ENCODE assay signal across 1 cellular context in genomic region chr1:10032590-10033358, GRCh38.
TF ChIP-seq lines count a peak whose summit lies in the region.

UBE4B (plus strand) TSS chr1:10032958; CDS start chr1:10033671, 713 bp downstream.

TF ChIP-seq in HEK293, 187 proteins besides CTCF, POLR2A, EP300 and RAD21 (continued from another document and continues in another):
- TF ChIP-seq PRDM10 (tag by site-specific recombination; IDR thresholded peaks at IDR 0.05) (peak; percentile 70), BCL11A (tag by site-specific recombination; IDR thresholded peaks at IDR 0.05; ENCODE audit: low read depth) (peak; percentile 28; the same call in 1 of the 2 replicates), ZNF335 (tag by site-specific recombination; conservative IDR thresholded peaks at IDR 0.05) (peak; percentile 95), ZNF777 (tag by site-specific recombination; IDR thresholded peaks at IDR 0.05; ENCODE audit: borderline replicate concordance) (no peak), ZBTB48 (tag by site-specific recombination; IDR thresholded peaks at IDR 0.05) (peak; percentile 35; the same call in 1 of the 2 replicates), ZNF501 (tag by site-specific recombination; IDR thresholded peaks at IDR 0.05) (peak; percentile 86), ZNF398 (tag by site-specific recombination; IDR thresholded peaks at IDR 0.05) (peak; percentile 99), SP3 (tag by site-specific recombination; IDR thresholded peaks at IDR 0.05) (peak; percentile 88), SP2 (tag by site-specific recombination; IDR thresholded peaks at IDR 0.05) (peak; percentile 93), KLF7 (tag by site-specific recombination; IDR thresholded peaks at IDR 0.05; ENCODE audit: borderline replicate concordance) (0 out of 2 replicates have a peak, but pooled peaks have one; percentile 19), ZNF645 (tag by site-specific recombination; IDR thresholded peaks at IDR 0.05) (no peak), ZSCAN23 (tag by site-specific recombination; IDR thresholded peaks at IDR 0.05) (0 out of 2 replicates have a peak, but pooled peaks have one; percentile 41), ZSCAN30 (tag by site-specific recombination; IDR thresholded peaks at IDR 0.05) (peak; percentile 94), KLF17 (tag by site-specific recombination; IDR thresholded peaks at IDR 0.05) (peak; percentile 71), HIC1 (tag by site-specific recombination; IDR thresholded peaks at IDR 0.05) (peak; percentile 99), GFI1B (tag by site-specific recombination; IDR thresholded peaks at IDR 0.05) (no peak), REST (tag by site-specific recombination; IDR thresholded peaks at IDR 0.05) (no peak), GLIS1 (tag by site-specific recombination; IDR thresholded peaks at IDR 0.05) (peak; percentile 59; the same call in 1 of the 2 replicates), ZNF223 (tag by site-specific recombination; IDR thresholded peaks at IDR 0.05) (no peak), ZNF600 (tag by site-specific recombination; IDR thresholded peaks at IDR 0.05) (peak; percentile 81), ZBTB44 (tag by site-specific recombination; IDR thresholded peaks at IDR 0.05) (peak; percentile 53; the same call in 1 of the 2 replicates), GLI2 (tag by site-specific recombination; IDR thresholded peaks at IDR 0.05; ENCODE audit: borderline replicate concordance, low read depth) (no peak), ZNF548 (tag by site-specific recombination; IDR thresholded peaks at IDR 0.05) (no peak), PRDM2 (tag by site-specific recombination; IDR thresholded peaks at IDR 0.05; ENCODE audit: borderline replicate concordance) (no peak), ZNF510 (tag by site-specific recombination; IDR thresholded peaks at IDR 0.05; ENCODE audit: insufficient replicate concordance) (no peak), ZBTB17 (tag by site-specific recombination; IDR thresholded peaks at IDR 0.05) (peak; percentile 91), ZNF354C (tag by site-specific recombination; IDR thresholded peaks at IDR 0.05; ENCODE audit: borderline replicate concordance, low read depth) (no peak), ZNF561 (tag by site-specific recombination; IDR thresholded peaks at IDR 0.05; ENCODE audit: borderline replicate concordance) (peak; percentile 94), SP7 (tag by site-specific recombination; IDR thresholded peaks at IDR 0.05) (peak; percentile 20; the same call in 1 of the 2 replicates), ZXDB (tag by site-specific recombination; IDR thresholded peaks at IDR 0.05) (peak; percentile 64), ZNF2 (tag by site-specific recombination; IDR thresholded peaks at IDR 0.05) (peak; percentile 67; the same call in 1 of the 2 replicates), ZNF843 (tag by site-specific recombination; IDR thresholded peaks at IDR 0.05) (0 out of 2 replicates have a peak, but pooled peaks have one; percentile 40), KLF8 (tag by site-specific recombination; IDR thresholded peaks at IDR 0.05) (peak; percentile 84), KLF9 (tag by site-specific recombination; IDR thresholded peaks at IDR 0.05; ENCODE audit: low read depth) (peak; percentile 85), ZNF580 (tag by site-specific recombination; IDR thresholded peaks at IDR 0.05) (0 out of 2 replicates have a peak, but pooled peaks have one; percentile 33)
